9 cellular contexts compared by ENCODE assay signal in the genomic region with DNA sequence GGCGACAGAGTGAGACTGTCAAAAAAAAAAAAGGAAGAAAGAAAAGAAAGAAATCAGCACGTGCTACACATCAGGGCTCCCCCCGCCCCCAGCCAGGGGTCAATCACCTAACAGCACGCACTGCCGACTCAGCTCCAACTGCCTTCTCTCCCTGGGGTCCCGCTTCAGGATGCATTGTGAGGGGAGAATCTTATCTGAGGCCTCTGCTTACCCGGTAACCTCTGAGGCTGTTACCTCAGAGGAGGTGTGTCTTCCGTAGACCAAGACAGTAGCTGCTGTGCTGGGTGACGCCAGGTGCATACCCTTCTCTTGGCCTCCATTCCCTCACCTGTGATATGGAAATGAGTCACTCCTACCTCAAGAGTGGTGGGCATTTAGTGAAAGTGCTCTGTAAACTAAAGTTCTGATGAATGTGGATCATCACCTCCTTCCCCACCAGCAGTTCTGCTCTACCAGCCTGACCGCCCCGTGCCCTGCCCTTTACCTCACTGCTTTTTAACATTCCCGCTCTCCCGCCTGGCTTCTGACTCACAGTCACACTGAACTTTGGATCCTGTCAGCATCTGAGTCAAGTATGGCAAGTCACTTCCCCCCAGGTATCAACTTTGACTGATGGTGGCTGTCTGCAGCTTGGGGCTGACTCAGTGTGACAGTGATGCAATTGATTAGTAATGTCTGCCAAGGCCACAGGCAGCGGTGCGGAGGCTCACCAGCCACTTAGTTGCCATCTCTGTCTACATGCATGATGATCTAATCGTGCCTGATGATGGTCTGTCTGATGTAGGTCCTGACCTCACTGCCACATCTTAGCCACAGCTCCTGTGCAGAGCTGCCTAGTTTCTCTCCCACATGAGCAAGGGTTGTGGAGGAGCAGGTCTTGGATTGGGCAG. TPM values are rescaled to one million over a fixed set of nuclear protein-coding genes. Genes with fewer than 3 reads are reported as not detected.
DNase-seq lines count a peak whose midpoint lies in the region; ATAC-seq lines count a peak whose summit lies in the region.
"Had no signal": no experiment of that assay in that cellular context is flagged by ENCODE, and none has a peak within 500 bp of the region (broad histone marks: within the 10 kb centered on the region; RNA-seq: fewer than 3 reads in every experiment).

No MANE protein-coding gene starts in this region.

- H4K8ac ChIP-seq in mesenchymal stem cell (ENCODE audit: low read length), result no peak overlapping the region

- no peak overlapping the region for H2BK120ac ChIP-seq in mesenchymal stem cell (ENCODE audit: low read depth, low read length)

- peaks cover 0 to 16% of the 10 kb centered on the region in 2 experiments for H3K27me3 ChIP-seq in mesenchymal stem cell (ENCODE audit: control insufficient read depth in 1 of 2, insufficient read depth in 1 of 2, low read length in 2 of 2)

- no peak overlapping the region for H3K4ac ChIP-seq in mesenchymal stem cell (ENCODE audit: low read depth in 1 of 2, low read length in 2 of 2)

- no peak overlapping the region for H2AFZ ChIP-seq in mesenchymal stem cell (ENCODE audit: low read depth, low read length)

- no peak overlapping the region for H2BK12ac ChIP-seq in mesenchymal stem cell (ENCODE audit: low read length in 2 of 2)

- H3K79me1 ChIP-seq in mesenchymal stem cell (replicated peaks; ENCODE audit: low read length, poor library complexity, severe bottlenecking), result no peaks in the 10 kb centered on the region

- H3K4me3 ChIP-seq in mesenchymal stem cell (ENCODE audit: insufficient read depth in 1 of 2, low read depth in 1 of 2, low read length in 2 of 2), result no peak overlapping the region

- no peaks in the 10 kb centered on the region for H3K9me3 ChIP-seq in mesenchymal stem cell (ENCODE audit: control insufficient read depth, low read length)

- DNase-seq in AG20443 (ENCODE audit: low spot score) (peak; percentile 53), M059J (ENCODE audit: low read depth) (peak; percentile 96), mesenchymal stem cell (peak; percentile 71), DMS 273 (lab: John Stamatoyannopoulos, UW; ENCODE audit: unreplicated experiment) (no peak), NCI-H510A (lab: John Stamatoyannopoulos, UW) (no peak)
- peak; percentile 49 for DNase-seq in activated T-helper 9 cell treated with anti-CD3 and anti-CD28 coated beads, Interleukin-2, amount 50 U/mL, for 16 hours (ENCODE audit: low read depth)

- no peak overlapping the region for H3K14ac ChIP-seq in mesenchymal stem cell (ENCODE audit: low read length in 2 of 2)

- H3K18ac ChIP-seq in mesenchymal stem cell (ENCODE audit: low read depth in 1 of 2, low read length in 2 of 2), result no peak overlapping the region

- H2BK5ac ChIP-seq in mesenchymal stem cell (ENCODE audit: low read depth, low read length, poor library complexity, severe bottlenecking), result no peak overlapping the region

- H3K23ac ChIP-seq in mesenchymal stem cell (ENCODE audit: low read length in 2 of 2), result no peak overlapping the region

- H2AK5ac ChIP-seq in mesenchymal stem cell (ENCODE audit: low read length, severe bottlenecking), result no peak overlapping the region

- no peak overlapping the region for H3K4me2 ChIP-seq in mesenchymal stem cell (ENCODE audit: low read length, poor library complexity, severe bottlenecking)

- WGBS in mesenchymal stem cell, result 73% methylated on average over 14 of the region's 16 CpGs

- no peak overlapping the region for H2BK15ac ChIP-seq in mesenchymal stem cell (ENCODE audit: low read depth, poor library complexity, severe bottlenecking)

- peaks cover 20% of the 10 kb centered on the region for H3K4me1 ChIP-seq in mesenchymal stem cell (ENCODE audit: control insufficient read depth, insufficient read depth, low read depth, low read length)

- no peak overlapping the region for H4K91ac ChIP-seq in mesenchymal stem cell (ENCODE audit: low read length)

- no peak overlapping the region for H3K9ac ChIP-seq in mesenchymal stem cell (ENCODE audit: low read length)

- ATAC-seq in GM19023 (IDR thresholded peaks at IDR 0.05; ENCODE audit: unreplicated experiment) (no peak), HG02642 (IDR thresholded peaks at IDR 0.05; ENCODE audit: poor library complexity, unreplicated experiment) (no peak)
- ATAC-seq: Right ventricle myocardium inferior had no signal

- H3K27ac ChIP-seq in mesenchymal stem cell (ENCODE audit: low read length, poor library complexity, severe bottlenecking), result no peak overlapping the region

- H3K36me3 ChIP-seq in mesenchymal stem cell (ENCODE audit: control insufficient read depth in 1 of 2, insufficient read depth in 2 of 2, low read depth in 1 of 2, low read length in 2 of 2), result peaks cover 8 to 15% of the 10 kb centered on the region in 2 experiments

RNA-seq across cellular contexts. Expression of a gene that starts 20.1 kb away (rescaled TPM):
- 7.0 and 15.1 TPM in 2 replicates for total RNA-seq in M059J (2014; rRNA removed; shearing (Covaris generic))
- polyA plus RNA-seq in mesenchymal stem cell (2013, experiment 1 of 2), result 4.0 TPM
- 3.9 TPM for polyA plus RNA-seq in mesenchymal stem cell (2013, experiment 2 of 2)

RNA-seq across cellular contexts. Expression of a gene that starts 51.5 kb away (rescaled TPM):
- total RNA-seq in M059J (2014; rRNA removed; shearing (Covaris generic)), result 0.59 and 1.1 TPM in 2 replicates
- not detected for polyA plus RNA-seq in mesenchymal stem cell (2013, experiment 1 of 2)
- polyA plus RNA-seq in mesenchymal stem cell (2013, experiment 2 of 2), result not detected

Comparison
In these comparisons a context has a peak if more than half of its experiments do, and no peak if none do; other contexts are left out.
1. DNase-seq: peak in AG20443 (single experiment), M059J (single experiment), activated T-helper 9 cell treated with anti-CD3 and anti-CD28 coated beads, Interleukin-2, amount 50 U/mL, for 16 hours (single experiment) and mesenchymal stem cell (single experiment); none in DMS 273 (single experiment) and NCI-H510A (single experiment).